ENCODE assay signal across 12 cellular contexts in the genomic region with DNA sequence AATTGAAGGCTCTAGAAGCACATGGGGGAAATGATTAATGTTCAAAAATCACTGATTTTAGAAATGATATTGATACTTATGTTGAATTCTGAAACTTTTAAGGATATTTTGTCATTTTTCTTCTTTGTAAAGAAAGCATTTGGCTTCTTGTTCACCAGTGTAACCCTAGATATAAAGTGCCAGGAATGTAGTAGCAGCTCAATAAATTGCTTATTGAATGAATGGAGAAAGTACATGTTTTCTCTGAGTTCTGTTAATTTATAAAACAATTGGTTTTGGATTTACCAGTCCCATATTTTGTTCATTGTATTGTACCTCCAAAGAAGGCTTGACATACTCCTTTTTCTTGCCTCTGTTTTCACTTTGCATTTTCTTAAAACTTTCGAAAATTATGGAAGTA. TPM values are rescaled to one million over a fixed set of nuclear protein-coding genes. Genes with fewer than 3 reads are reported as not detected.
DNase-seq lines count a peak whose midpoint lies in the region; ATAC-seq and TF ChIP-seq lines count a peak whose summit lies in the region.
"Had no signal": no experiment of that assay in that cellular context is flagged by ENCODE, and none has a peak within 500 bp of the region (broad histone marks: within the 10 kb centered on the region; RNA-seq: fewer than 3 reads in every experiment).

No MANE protein-coding gene starts in this region.

- peak overlapping the region; percentile 67; the same call in 1 of the 2 replicates for H3K27ac ChIP-seq in MM.1S (ENCODE audit: low read length)
- no peak overlapping the region for H3K27ac ChIP-seq in duodenal mucosa (ENCODE audit: low read depth, low read length)
- H3K27ac ChIP-seq in spleen: peak overlapping the region; percentile 94 to 99 (median 97)

- no peak for TF ChIP-seq POLR2A in spleen (IDR thresholded peaks at IDR 0.05)

- no peaks in the 10 kb centered on the region for H3K9me2 ChIP-seq in MM.1S (replicated peaks; ENCODE audit: insufficient read depth, low read length)

- no peaks in the 10 kb centered on the region for H3K27me3 ChIP-seq in MM.1S (replicated peaks; ENCODE audit: insufficient read depth, low read length)
- H3K27me3 ChIP-seq in duodenal mucosa (ENCODE audit: control insufficient read depth in 1 of 2, insufficient read depth in 2 of 2, low read length in 2 of 2): no peaks in the 10 kb centered on the region
- H3K27me3 ChIP-seq in spleen (replicated peaks in 1 of 7): no peaks in the 10 kb centered on the region
- H3K27me3 ChIP-seq: right lobe of liver had no signal

- H3K4me3 ChIP-seq in MM.1S (ENCODE audit: low read length) (peak overlapping the region; percentile 98), duodenal mucosa (ENCODE audit: low read depth in 1 of 2, low read length in 2 of 2) (peak overlapping the region; percentile 47 to 96), spleen (peak overlapping the region in 5 of 8 donors; percentile 1 to 85 (median 80))

- no peaks in the 10 kb centered on the region for H3K9me3 Mint-ChIP-seq in activated T-cell treated with anti-CD3 and anti-CD28 coated beads, Interleukin-2, amount 50 U/mL, for 24 hours

- no peaks in the 10 kb centered on the region for H3K27me3 Mint-ChIP-seq in activated T-cell treated with anti-CD3 and anti-CD28 coated beads, Interleukin-2, amount 50 U/mL, for 24 hours

- H3K79me2 ChIP-seq in MM.1S (ENCODE audit: low read length): peaks cover 71% of the 10 kb centered on the region

- H3K9me3 ChIP-seq in MM.1S (replicated peaks; ENCODE audit: insufficient read depth, low read length) (no peaks in the 10 kb centered on the region), duodenal mucosa (ENCODE audit: control insufficient read depth in 1 of 2, low read length in 2 of 2) (no peaks in the 10 kb centered on the region), spleen (no peaks in the 10 kb centered on the region)
- H3K9me3 ChIP-seq: right lobe of liver had no signal

- peak overlapping the region; percentile 92 for H3K4me3 Mint-ChIP-seq in activated T-cell treated with anti-CD3 and anti-CD28 coated beads, Interleukin-2, amount 50 U/mL, for 24 hours

- ATAC-seq in GM18870 (IDR thresholded peaks at IDR 0.05; ENCODE audit: unreplicated experiment): no peak
- no peak for ATAC-seq in GM19467 (IDR thresholded peaks at IDR 0.05; ENCODE audit: unreplicated experiment)

- H3K36me3 ChIP-seq in MM.1S (replicated peaks; ENCODE audit: insufficient read depth, low read length) (no peaks in the 10 kb centered on the region), duodenal mucosa (ENCODE audit: control insufficient read depth in 1 of 2, insufficient read depth in 2 of 2, low read length in 2 of 2) (no peaks in the 10 kb centered on the region), spleen (no peaks in the 10 kb centered on the region)
- H3K36me3 ChIP-seq: right lobe of liver had no signal

- peak overlapping the region; percentile 86 for H3K4me2 ChIP-seq in MM.1S (ENCODE audit: low read depth, low read length)

- 56 to 83% (median 73%) methylated on average over 1 of the region's 1 CpG for WGBS in spleen, 5 donors

- no peaks in the 10 kb centered on the region for H4K20me1 ChIP-seq in MM.1S (ENCODE audit: insufficient read depth, low read length)

- H3K36me3 Mint-ChIP-seq in activated T-cell treated with anti-CD3 and anti-CD28 coated beads, Interleukin-2, amount 50 U/mL, for 24 hours (ENCODE audit: low read depth): peaks cover 12% of the 10 kb centered on the region

- intact Hi-C loops in spleen (cut with DNase I; ENCODE audit: low total_unique reads): loop anchor here (10.0 kb wide), 1 partner anchor 148 kb away; no protein-coding TSS in a partner anchor

- TF ChIP-seq CTCF in MM.1S (IDR thresholded peaks at IDR 0.05; ENCODE audit: low read length) (no peak), spleen (IDR thresholded peaks at IDR 0.05 in 8 of 11, conservative IDR thresholded peaks at IDR 0.05 in 3 of 11) (no peak)

- peaks cover 61% of the 10 kb centered on the region for H3K4me1 Mint-ChIP-seq in activated T-cell treated with anti-CD3 and anti-CD28 coated beads, Interleukin-2, amount 50 U/mL, for 24 hours (ENCODE audit: low read depth)

- H2AFZ ChIP-seq in MM.1S (ENCODE audit: low read length): no peak overlapping the region

- H3K9ac ChIP-seq in MM.1S (ENCODE audit: low read length) (peak overlapping the region; percentile 79; the same call in 1 of the 2 replicates), duodenal mucosa (ENCODE audit: low read depth in 1 of 2, low read length in 2 of 2) (no peak overlapping the region)

- H3F3A ChIP-seq in MM.1S (ENCODE audit: insufficient read depth, low read length): peaks cover 11% of the 10 kb centered on the region

- peak overlapping the region; percentile 96 for H3K27ac Mint-ChIP-seq in activated T-cell treated with anti-CD3 and anti-CD28 coated beads, Interleukin-2, amount 50 U/mL, for 24 hours

- H3K4me1 ChIP-seq in MM.1S (ENCODE audit: low read length) (peaks cover 15% of the 10 kb centered on the region), duodenal mucosa (ENCODE audit: control insufficient read depth in 1 of 2, insufficient read depth in 2 of 2, low read length in 2 of 2) (peaks cover 25 to 33% of the 10 kb centered on the region in 2 donors), spleen (peaks cover 47 to 78% (median 67%) of the 10 kb centered on the region in 6 donors)

- no peak for DNase-seq in activated T-cell treated with anti-CD3 and anti-CD28 coated beads, Interleukin-2, amount 50 U/mL, for 24 hours
- DNase-seq in activated T-cell treated with anti-CD3 and anti-CD28 coated beads, Interleukin-2, amount 50 U/mL, for 1 hour: no peak
- DNase-seq in MM.1S (no peak), spleen (no peak), NCI-H1105 treated with DMSO at 0.1 percent for 48 hours (lab: John Stamatoyannopoulos, UW) (no peak)
- DNase-seq: ACHN; activated CD4-positive, alpha-beta T cell treated with anti-CD3 and anti-CD28 coated beads, Interleukin-2, amount 50 U/mL, for 48 hours; NCI-H2107; right lobe of liver had no signal

RNA-seq across cellular contexts. Expression of gene PLCL2, which starts 2.4 kb away (rescaled TPM):
- total RNA-seq in spleen: 10 to 100 TPM; 41.0 to 60.4 (median 48.0) TPM
- polyA plus RNA-seq in spleen: 1 to 10 TPM; 6.9 to 9.6 (median 7.3) TPM
